In genomic region chr20:23227274-23227673, GRCh38 we compare ENCODE assay signal across 15 cellular contexts.
DNase-seq lines count a peak whose midpoint lies in the region; ATAC-seq and TF ChIP-seq lines count a peak whose summit lies in the region.
"Had no signal": no experiment of that assay in that cellular context is flagged by ENCODE, and none has a peak within 500 bp of the region (broad histone marks: within the 10 kb centered on the region; RNA-seq: fewer than 3 reads in every experiment).

No MANE protein-coding gene starts in this region.

- no peaks in the 10 kb centered on the region for H3K36me3 ChIP-seq in mucosa of rectum (ENCODE audit: control insufficient read depth in 2 of 2, insufficient read depth in 2 of 2, low read length in 2 of 2)
- H3K36me3 ChIP-seq in suprapubic skin, result no peaks in the 10 kb centered on the region
- H3K36me3 ChIP-seq: BE2C had no signal

- H3K9ac ChIP-seq in mucosa of rectum (ENCODE audit: low read depth in 1 of 2, low read length in 2 of 2), result no peak overlapping the region

- TF ChIP-seq EP300 in suprapubic skin (IDR thresholded peaks at IDR 0.05), result no peak

- H3K4me1 ChIP-seq in mucosa of rectum (ENCODE audit: control insufficient read depth in 2 of 2, insufficient read depth in 2 of 2, low read length in 2 of 2) (no peaks in the 10 kb centered on the region), suprapubic skin (no peaks in the 10 kb centered on the region)
- H3K4me1 ChIP-seq: BE2C had no signal

- ATAC-seq in GM18502 (IDR thresholded peaks at IDR 0.05; ENCODE audit: poor library complexity, unreplicated experiment), result no peak
- ATAC-seq: A549; CD8-positive, alpha-beta T cell; K562 had no signal

- no peak for TF ChIP-seq CTCF in HL-60 (IDR thresholded peaks at IDR 0.05; ENCODE audit: insufficient read depth, low read length)
- TF ChIP-seq CTCF in suprapubic skin (IDR thresholded peaks at IDR 0.05), result no peak

- H3K4me3 ChIP-seq in HL-60 (replicated peaks; ENCODE audit: insufficient read depth, low read length) (no peak overlapping the region), mucosa of rectum (ENCODE audit: low read length in 2 of 2) (no peak overlapping the region), suprapubic skin (no peak overlapping the region)
- H3K4me3 ChIP-seq: A549, K562 had no signal

- H3K9me3 ChIP-seq in mucosa of rectum (ENCODE audit: control insufficient read depth in 2 of 2, low read length in 2 of 2) (no peaks in the 10 kb centered on the region), suprapubic skin (no peaks in the 10 kb centered on the region)
- H3K9me3 ChIP-seq: BE2C had no signal

- DNase-seq in HL-60 (ENCODE audit: low read depth in 1 of 2, low spot score in 1 of 2) (no peak), cerebellar cortex (ENCODE audit: low spot score) (peak; percentile 17), suprapubic skin (ENCODE audit: low spot score in 2 of 2) (no peak)
- no peak for DNase-seq in stimulated activated CD4-positive, alpha-beta T cell treated with anti-CD3 and anti-CD28 coated beads, Interleukin-4, amount 100 ng/mL, for 4 hours
- DNase-seq: BE2C; CD8-positive, alpha-beta T cell; COR-L47; DND-41; GF-D8; GOT3; H9 had no signal

- peak overlapping the region; percentile 94; the same call in 1 of the 2 replicates for H3K27ac ChIP-seq in HL-60 (replicated peaks)
- H3K27ac ChIP-seq in mucosa of rectum (ENCODE audit: low read depth in 2 of 2, low read length in 2 of 2), result peak overlapping the region; percentile 8 to 20
- H3K27ac ChIP-seq in suprapubic skin, result no peak overlapping the region
- H3K27ac ChIP-seq: A549 had no signal

- no peak for TF ChIP-seq POLR2A in suprapubic skin (IDR thresholded peaks at IDR 0.05)

- 85% methylated on average over 3 of the region's 4 CpGs for WGBS in suprapubic skin

- H3K27me3 ChIP-seq in HL-60 (ENCODE audit: insufficient read depth, poor library complexity, severe bottlenecking) (no peaks in the 10 kb centered on the region), mucosa of rectum (ENCODE audit: control insufficient read depth in 2 of 2, insufficient read depth in 2 of 2, low read length in 2 of 2) (no peaks in the 10 kb centered on the region), suprapubic skin (no peaks in the 10 kb centered on the region)
- H3K27me3 ChIP-seq: BE2C had no signal
